In the genomic region with DNA sequence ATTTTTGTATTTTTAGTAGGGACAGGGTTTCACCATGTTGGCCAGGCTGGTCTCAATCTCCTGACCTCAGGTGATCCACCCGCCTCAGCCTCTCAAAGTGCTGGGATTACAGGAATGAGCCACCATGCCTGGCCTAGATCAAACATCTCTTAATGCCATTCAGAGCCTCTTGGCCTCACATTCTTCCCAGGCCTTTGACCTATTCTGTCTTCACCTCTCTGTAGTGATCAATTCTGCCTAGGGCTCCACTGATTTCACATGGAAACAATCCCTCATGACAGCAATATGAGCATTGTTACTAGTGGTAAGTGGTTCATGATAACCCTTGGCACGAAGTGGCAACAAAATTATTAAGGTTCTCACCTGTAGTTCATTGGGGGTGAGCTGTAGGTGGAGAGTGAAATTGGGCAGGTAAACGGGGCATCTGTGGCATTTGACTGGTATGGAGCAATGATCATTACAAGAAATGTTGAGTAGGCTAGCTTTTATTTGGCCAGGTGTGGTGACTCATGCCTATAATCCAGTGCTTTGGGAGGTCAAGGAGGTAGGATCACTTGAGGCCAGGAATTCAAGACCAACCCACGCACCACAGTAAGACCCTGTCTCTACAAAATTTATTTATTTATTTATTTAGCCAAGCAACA, we compare ENCODE assay signal across 14 cellular contexts. TPM values are rescaled to one million over a fixed set of nuclear protein-coding genes. Genes with fewer than 3 reads are reported as not detected.
"Had no signal": no experiment of that assay in that cellular context is flagged by ENCODE, and none has a peak within 500 bp of the region (broad histone marks: within the 10 kb centered on the region; RNA-seq: fewer than 3 reads in every experiment).

No MANE protein-coding gene starts in this region.

- DNase-seq: activated effector memory CD4-positive, alpha-beta T cell treated with anti-CD3 and anti-CD28 coated beads, Interleukin-2, amount 50 U/mL, for 16 hours; activated T-cell treated with anti-CD3 and anti-CD28 coated beads, Interleukin-2, amount 50 U/mL, for 24 hours; amniotic stem cell; dorsolateral prefrontal cortex; foreskin melanocyte; heart left ventricle; mesenchymal stem cell; nephron progenitor cell; stimulated activated CD4-positive, alpha-beta T cell treated with anti-CD3 and anti-CD28 coated beads, Interleukin-15, amount 100 ng/mL, for 24 hours; stimulated activated CD4-positive, alpha-beta T cell treated with anti-CD3 and anti-CD28 coated beads, Interleukin-4, amount 100 ng/mL, for 4 hours; stomach had no signal

- H3K27ac ChIP-seq: dorsolateral prefrontal cortex, heart left ventricle, stomach, tibial artery had no signal

- ATAC-seq: activated naive CD4-positive, alpha-beta T cell treated with anti-CD3 and anti-CD28 coated beads, Interleukin-2, amount 50 U/mL, for 72 hours; heart left ventricle had no signal

RNA-seq across cellular contexts. Expression of gene ARPIN, which starts 4.8 kb away (rescaled TPM):
- total RNA-seq: activated naive CD4-positive, alpha-beta T cell treated with anti-CD3 and anti-CD28 coated beads, Interleukin-2, amount 50 U/mL, for 72 hours; T-helper 2 cell treated with Interferon-gamma antibody and Interleukin-4, amounts not matched to agents 100 ng/mL and 5 ng/mL, for 36 hours had no signal
